ENCODE assay signal across 2 cellular contexts in the genomic region with DNA sequence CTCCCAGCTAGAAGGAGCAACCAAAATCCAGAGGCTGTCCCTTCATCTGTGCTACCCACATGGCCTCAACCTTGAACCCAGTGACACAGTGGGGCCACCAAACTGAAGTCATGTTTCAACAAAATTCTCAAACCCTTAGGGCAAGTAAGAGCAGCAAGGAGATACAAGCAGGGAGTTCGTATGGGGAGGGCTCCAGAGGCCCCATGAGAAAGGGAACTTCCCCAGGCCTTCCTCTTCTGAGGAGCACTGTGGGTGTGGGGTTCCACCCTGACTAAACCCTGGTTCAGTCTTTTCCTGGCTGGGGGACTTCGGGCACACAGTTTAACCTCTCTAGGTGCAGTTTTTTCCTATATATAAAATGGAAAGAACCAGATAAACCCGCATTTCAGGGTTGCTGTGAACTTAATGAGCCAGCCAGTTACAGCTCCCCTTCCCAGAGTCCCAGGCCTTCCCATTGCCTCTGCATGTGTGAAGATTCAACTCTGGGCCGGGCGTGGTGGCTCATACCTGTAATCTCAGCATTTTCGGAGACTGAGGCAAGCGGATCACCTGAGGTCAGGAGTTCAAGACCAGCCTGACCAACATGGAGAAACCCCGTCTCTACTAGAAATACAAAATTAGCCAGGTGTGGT.
TF ChIP-seq lines count a peak whose summit lies in the region.

No MANE protein-coding gene starts in this region.

TF ChIP-seq in liver, 16 proteins besides CTCF, POLR2A, EP300 and RAD21:
- TF ChIP-seq JUND (IDR thresholded peaks at IDR 0.05) (no peak), FOXA1 (IDR thresholded peaks at IDR 0.05) (no peak), TAF1 (conservative IDR thresholded peaks at IDR 0.05) (no peak), FOXA2 (IDR thresholded peaks at IDR 0.05) (no peak), EGR1 (IDR thresholded peaks at IDR 0.05; ENCODE audit: low read depth in 2 of 2) (no peak), RXRA (IDR thresholded peaks at IDR 0.05) (no peak), NR2F2 (IDR thresholded peaks at IDR 0.05) (no peak), YY1 (IDR thresholded peaks at IDR 0.05) (no peak), REST (IDR thresholded peaks at IDR 0.05) (no peak), SP1 (IDR thresholded peaks at IDR 0.05) (no peak), HNF4G (IDR thresholded peaks at IDR 0.05) (no peak), HNF4A (conservative IDR thresholded peaks at IDR 0.05) (no peak), MAX (IDR thresholded peaks at IDR 0.05) (no peak), GABPA (IDR thresholded peaks at IDR 0.05 in 1 of 2, conservative IDR thresholded peaks at IDR 0.05 in 1 of 2) (no peak)
- TF ChIP-seq, protein P1, sequence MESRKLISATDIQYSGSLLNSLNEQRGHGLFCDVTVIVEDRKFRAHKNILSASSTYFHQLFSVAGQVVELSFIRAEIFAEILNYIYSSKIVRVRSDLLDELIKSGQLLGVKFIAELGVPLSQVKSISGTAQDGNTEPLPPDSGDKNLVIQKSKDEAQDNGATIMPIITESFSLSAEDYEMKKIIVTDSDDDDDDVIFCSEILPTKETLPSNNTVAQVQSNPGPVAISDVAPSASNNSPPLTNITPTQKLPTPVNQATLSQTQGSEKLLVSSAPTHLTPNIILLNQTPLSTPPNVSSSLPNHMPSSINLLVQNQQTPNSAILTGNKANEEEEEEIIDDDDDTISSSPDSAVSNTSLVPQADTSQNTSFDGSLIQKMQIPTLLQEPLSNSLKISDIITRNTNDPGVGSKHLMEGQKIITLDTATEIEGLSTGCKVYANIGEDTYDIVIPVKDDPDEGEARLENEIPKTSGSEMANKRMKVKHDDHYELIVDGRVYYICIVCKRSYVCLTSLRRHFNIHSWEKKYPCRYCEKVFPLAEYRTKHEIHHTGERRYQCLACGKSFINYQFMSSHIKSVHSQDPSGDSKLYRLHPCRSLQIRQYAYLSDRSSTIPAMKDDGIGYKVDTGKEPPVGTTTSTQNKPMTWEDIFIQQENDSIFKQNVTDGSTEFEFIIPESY (IDR thresholded peaks at IDR 0.05) = no peak
- TF ChIP-seq, protein P2, sequence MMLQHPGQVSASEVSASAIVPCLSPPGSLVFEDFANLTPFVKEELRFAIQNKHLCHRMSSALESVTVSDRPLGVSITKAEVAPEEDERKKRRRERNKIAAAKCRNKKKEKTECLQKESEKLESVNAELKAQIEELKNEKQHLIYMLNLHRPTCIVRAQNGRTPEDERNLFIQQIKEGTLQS (IDR thresholded peaks at IDR 0.05) = no peak

TF ChIP-seq in HepG2, 621 proteins besides CTCF, POLR2A, EP300 and RAD21:
- TF ChIP-seq PHF8 (CRISPR knock-in tag; IDR thresholded peaks at IDR 0.05) = no peak
- TF ChIP-seq ZNF160 (CRISPR knock-in tag; IDR thresholded peaks at IDR 0.05) = no peak
- no peak for TF ChIP-seq POLR2G (IDR thresholded peaks at IDR 0.05; ENCODE audit: low read depth, low read length)
- TF ChIP-seq NR2C2 (CRISPR knock-in tag; IDR thresholded peaks at IDR 0.05; ENCODE audit: borderline replicate concordance) = no peak
- TF ChIP-seq ZNF251 (CRISPR knock-in tag; IDR thresholded peaks at IDR 0.05) = no peak
- TF ChIP-seq RARG (CRISPR knock-in tag; IDR thresholded peaks at IDR 0.05; ENCODE audit: low read depth) = no peak
- no peak for TF ChIP-seq ZNF138 (CRISPR knock-in tag; IDR thresholded peaks at IDR 0.05; ENCODE audit: low read depth)
- TF ChIP-seq ZNF451 (CRISPR knock-in tag; IDR thresholded peaks at IDR 0.05) = no peak
- no peak for TF ChIP-seq ZNF660 (CRISPR knock-in tag; IDR thresholded peaks at IDR 0.05; ENCODE audit: borderline replicate concordance, low read depth)
- TF ChIP-seq EEA1 (CRISPR knock-in tag; IDR thresholded peaks at IDR 0.05; ENCODE audit: borderline replicate concordance) = no peak
- TF ChIP-seq PRMT3 (CRISPR knock-in tag; IDR thresholded peaks at IDR 0.05; ENCODE audit: borderline replicate concordance, low read depth) = no peak
- TF ChIP-seq, protein P3, sequence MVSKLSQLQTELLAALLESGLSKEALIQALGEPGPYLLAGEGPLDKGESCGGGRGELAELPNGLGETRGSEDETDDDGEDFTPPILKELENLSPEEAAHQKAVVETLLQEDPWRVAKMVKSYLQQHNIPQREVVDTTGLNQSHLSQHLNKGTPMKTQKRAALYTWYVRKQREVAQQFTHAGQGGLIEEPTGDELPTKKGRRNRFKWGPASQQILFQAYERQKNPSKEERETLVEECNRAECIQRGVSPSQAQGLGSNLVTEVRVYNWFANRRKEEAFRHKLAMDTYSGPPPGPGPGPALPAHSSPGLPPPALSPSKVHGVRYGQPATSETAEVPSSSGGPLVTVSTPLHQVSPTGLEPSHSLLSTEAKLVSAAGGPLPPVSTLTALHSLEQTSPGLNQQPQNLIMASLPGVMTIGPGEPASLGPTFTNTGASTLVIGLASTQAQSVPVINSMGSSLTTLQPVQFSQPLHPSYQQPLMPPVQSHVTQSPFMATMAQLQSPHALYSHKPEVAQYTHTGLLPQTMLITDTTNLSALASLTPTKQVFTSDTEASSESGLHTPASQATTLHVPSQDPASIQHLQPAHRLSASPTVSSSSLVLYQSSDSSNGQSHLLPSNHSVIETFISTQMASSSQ (IDR thresholded peaks at IDR 0.05; ENCODE audit: low read depth) = no peak
- TF ChIP-seq, protein P3 (CRISPR knock-in tag; IDR thresholded peaks at IDR 0.05; ENCODE audit: borderline replicate concordance) = no peak
- no peak for TF ChIP-seq ZNF598 (CRISPR knock-in tag; IDR thresholded peaks at IDR 0.05; ENCODE audit: borderline replicate concordance)
- TF ChIP-seq REST (IDR thresholded peaks at IDR 0.05; ENCODE audit: borderline replicate concordance in 1 of 2, low read depth in 1 of 2, low read length in 2 of 2) = no peak
- no peak for TF ChIP-seq ATF5 (CRISPR knock-in tag; IDR thresholded peaks at IDR 0.05; ENCODE audit: low read depth)
- TF ChIP-seq, protein P4, sequence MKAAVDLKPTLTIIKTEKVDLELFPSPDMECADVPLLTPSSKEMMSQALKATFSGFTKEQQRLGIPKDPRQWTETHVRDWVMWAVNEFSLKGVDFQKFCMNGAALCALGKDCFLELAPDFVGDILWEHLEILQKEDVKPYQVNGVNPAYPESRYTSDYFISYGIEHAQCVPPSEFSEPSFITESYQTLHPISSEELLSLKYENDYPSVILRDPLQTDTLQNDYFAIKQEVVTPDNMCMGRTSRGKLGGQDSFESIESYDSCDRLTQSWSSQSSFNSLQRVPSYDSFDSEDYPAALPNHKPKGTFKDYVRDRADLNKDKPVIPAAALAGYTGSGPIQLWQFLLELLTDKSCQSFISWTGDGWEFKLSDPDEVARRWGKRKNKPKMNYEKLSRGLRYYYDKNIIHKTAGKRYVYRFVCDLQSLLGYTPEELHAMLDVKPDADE (CRISPR knock-in tag; IDR thresholded peaks at IDR 0.05) = no peak
